In genomic region chr4:112516401-112517066, GRCh38 we compare ENCODE assay signal across 1 cellular context.
TF ChIP-seq lines count a peak whose summit lies in the region.

No MANE protein-coding gene starts in this region.

TF ChIP-seq in GM12878, 131 proteins besides CTCF, POLR2A, EP300 and RAD21 (continued from another document and continues in another):
- no peak for TF ChIP-seq NR2C2 (IDR thresholded peaks at IDR 0.05; ENCODE audit: borderline replicate concordance, control insufficient read depth, insufficient read length, low read depth)
- no peak for TF ChIP-seq POU2F2 (IDR thresholded peaks at IDR 0.05; ENCODE audit: borderline replicate concordance, low read depth, low read length)
- no peak for TF ChIP-seq RB1 (IDR thresholded peaks at IDR 0.05; ENCODE audit: borderline replicate concordance)
- TF ChIP-seq PKNOX1 (IDR thresholded peaks at IDR 0.05): no peak
- TF ChIP-seq LARP7 (IDR thresholded peaks at IDR 0.05): peak; percentile 72
- no peak for TF ChIP-seq ZBTB11 (CRISPR knock-in tag; IDR thresholded peaks at IDR 0.05)
- TF ChIP-seq ZNF592 (IDR thresholded peaks at IDR 0.05): no peak
- TF ChIP-seq ESRRA (IDR thresholded peaks at IDR 0.05; ENCODE audit: low read length): no peak
- TF ChIP-seq HDAC2 (IDR thresholded peaks at IDR 0.05): no peak
- TF ChIP-seq POLR2AphosphoS2 (IDR thresholded peaks at IDR 0.05; ENCODE audit: low read depth, low read length): no peak
- no peak for TF ChIP-seq SUZ12 (IDR thresholded peaks at IDR 0.05; ENCODE audit: unreplicated experiment)
- TF ChIP-seq ZNF384 (IDR thresholded peaks at IDR 0.05; ENCODE audit: borderline replicate concordance, low read depth, low read length): no peak
- TF ChIP-seq, protein P1, sequence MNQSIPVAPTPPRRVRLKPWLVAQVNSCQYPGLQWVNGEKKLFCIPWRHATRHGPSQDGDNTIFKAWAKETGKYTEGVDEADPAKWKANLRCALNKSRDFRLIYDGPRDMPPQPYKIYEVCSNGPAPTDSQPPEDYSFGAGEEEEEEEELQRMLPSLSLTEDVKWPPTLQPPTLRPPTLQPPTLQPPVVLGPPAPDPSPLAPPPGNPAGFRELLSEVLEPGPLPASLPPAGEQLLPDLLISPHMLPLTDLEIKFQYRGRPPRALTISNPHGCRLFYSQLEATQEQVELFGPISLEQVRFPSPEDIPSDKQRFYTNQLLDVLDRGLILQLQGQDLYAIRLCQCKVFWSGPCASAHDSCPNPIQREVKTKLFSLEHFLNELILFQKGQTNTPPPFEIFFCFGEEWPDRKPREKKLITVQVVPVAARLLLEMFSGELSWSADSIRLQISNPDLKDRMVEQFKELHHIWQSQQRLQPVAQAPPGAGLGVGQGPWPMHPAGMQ (IDR thresholded peaks at IDR 0.05; ENCODE audit: borderline replicate concordance): no peak
- TF ChIP-seq NFYA (IDR thresholded peaks at IDR 0.05; ENCODE audit: borderline replicate concordance, low read depth, low read length): no peak
- TF ChIP-seq KLF5 (IDR thresholded peaks at IDR 0.05; ENCODE audit: partially characterized antibody): peak; percentile 37
- TF ChIP-seq MEF2A (IDR thresholded peaks at IDR 0.05; ENCODE audit: insufficient read depth, low read depth, low read length): no peak
- TF ChIP-seq MEF2B (IDR thresholded peaks at IDR 0.05; ENCODE audit: partially characterized antibody, poor library complexity, severe bottlenecking): no peak
- TF ChIP-seq PAX5 (IDR thresholded peaks at IDR 0.05; ENCODE audit: borderline replicate concordance, low read depth, low read length): no peak
- TF ChIP-seq BMI1 (IDR thresholded peaks at IDR 0.05; ENCODE audit: borderline replicate concordance): no peak
- no peak for TF ChIP-seq SMARCA5 (IDR thresholded peaks at IDR 0.05)
- no peak for TF ChIP-seq STAT1 (conservative IDR thresholded peaks at IDR 0.05)
- TF ChIP-seq CHD4 (IDR thresholded peaks at IDR 0.05): no peak
- TF ChIP-seq MTA2 (IDR thresholded peaks at IDR 0.05; ENCODE audit: low read depth): no peak
- TF ChIP-seq NFIC (IDR thresholded peaks at IDR 0.05; ENCODE audit: low read depth, low read length): no peak
- no peak for TF ChIP-seq ASH2L (IDR thresholded peaks at IDR 0.05; ENCODE audit: borderline replicate concordance, low read depth)
- TF ChIP-seq, protein P2, sequence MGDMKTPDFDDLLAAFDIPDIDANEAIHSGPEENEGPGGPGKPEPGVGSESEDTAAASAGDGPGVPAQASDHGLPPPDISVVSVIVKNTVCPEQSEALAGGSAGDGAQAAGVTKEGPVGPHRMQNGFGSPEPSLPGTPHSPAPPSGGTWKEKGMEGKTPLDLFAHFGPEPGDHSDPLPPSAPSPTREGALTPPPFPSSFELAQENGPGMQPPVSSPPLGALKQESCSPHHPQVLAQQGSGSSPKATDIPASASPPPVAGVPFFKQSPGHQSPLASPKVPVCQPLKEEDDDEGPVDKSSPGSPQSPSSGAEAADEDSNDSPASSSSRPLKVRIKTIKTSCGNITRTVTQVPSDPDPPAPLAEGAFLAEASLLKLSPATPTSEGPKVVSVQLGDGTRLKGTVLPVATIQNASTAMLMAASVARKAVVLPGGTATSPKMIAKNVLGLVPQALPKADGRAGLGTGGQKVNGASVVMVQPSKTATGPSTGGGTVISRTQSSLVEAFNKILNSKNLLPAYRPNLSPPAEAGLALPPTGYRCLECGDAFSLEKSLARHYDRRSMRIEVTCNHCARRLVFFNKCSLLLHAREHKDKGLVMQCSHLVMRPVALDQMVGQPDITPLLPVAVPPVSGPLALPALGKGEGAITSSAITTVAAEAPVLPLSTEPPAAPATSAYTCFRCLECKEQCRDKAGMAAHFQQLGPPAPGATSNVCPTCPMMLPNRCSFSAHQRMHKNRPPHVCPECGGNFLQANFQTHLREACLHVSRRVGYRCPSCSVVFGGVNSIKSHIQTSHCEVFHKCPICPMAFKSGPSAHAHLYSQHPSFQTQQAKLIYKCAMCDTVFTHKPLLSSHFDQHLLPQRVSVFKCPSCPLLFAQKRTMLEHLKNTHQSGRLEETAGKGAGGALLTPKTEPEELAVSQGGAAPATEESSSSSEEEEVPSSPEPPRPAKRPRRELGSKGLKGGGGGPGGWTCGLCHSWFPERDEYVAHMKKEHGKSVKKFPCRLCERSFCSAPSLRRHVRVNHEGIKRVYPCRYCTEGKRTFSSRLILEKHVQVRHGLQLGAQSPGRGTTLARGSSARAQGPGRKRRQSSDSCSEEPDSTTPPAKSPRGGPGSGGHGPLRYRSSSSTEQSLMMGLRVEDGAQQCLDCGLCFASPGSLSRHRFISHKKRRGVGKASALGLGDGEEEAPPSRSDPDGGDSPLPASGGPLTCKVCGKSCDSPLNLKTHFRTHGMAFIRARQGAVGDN (IDR thresholded peaks at IDR 0.05): 0 out of 2 replicates have a peak, but pooled peaks have one; percentile 56
- TF ChIP-seq, protein P3, sequence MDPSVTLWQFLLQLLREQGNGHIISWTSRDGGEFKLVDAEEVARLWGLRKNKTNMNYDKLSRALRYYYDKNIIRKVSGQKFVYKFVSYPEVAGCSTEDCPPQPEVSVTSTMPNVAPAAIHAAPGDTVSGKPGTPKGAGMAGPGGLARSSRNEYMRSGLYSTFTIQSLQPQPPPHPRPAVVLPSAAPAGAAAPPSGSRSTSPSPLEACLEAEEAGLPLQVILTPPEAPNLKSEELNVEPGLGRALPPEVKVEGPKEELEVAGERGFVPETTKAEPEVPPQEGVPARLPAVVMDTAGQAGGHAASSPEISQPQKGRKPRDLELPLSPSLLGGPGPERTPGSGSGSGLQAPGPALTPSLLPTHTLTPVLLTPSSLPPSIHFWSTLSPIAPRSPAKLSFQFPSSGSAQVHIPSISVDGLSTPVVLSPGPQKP (IDR thresholded peaks at IDR 0.05; ENCODE audit: low read depth, low read length): no peak
- TF ChIP-seq RBBP5 (conservative IDR thresholded peaks at IDR 0.05): no peak
- no peak for TF ChIP-seq RCOR1 (conservative IDR thresholded peaks at IDR 0.05; ENCODE audit: low read depth, low read length)
- TF ChIP-seq EED (IDR thresholded peaks at IDR 0.05; ENCODE audit: low read depth): peak; percentile 4; the same call in 1 of the 2 replicates
- no peak for TF ChIP-seq RELA (IDR thresholded peaks at IDR 0.05; ENCODE audit: borderline replicate concordance, partially characterized antibody)
- TF ChIP-seq GABPA (IDR thresholded peaks at IDR 0.05; ENCODE audit: low read depth): no peak
- TF ChIP-seq CREM (IDR thresholded peaks at IDR 0.05; ENCODE audit: low read depth): no peak
- TF ChIP-seq MAX (IDR thresholded peaks at IDR 0.05; ENCODE audit: low read depth, low read length): peak; percentile 24; the same call in 1 of the 2 replicates
- no peak for TF ChIP-seq MXI1 (IDR thresholded peaks at IDR 0.05; ENCODE audit: low read depth, low read length)
- no peak for TF ChIP-seq TBL1XR1 (IDR thresholded peaks at IDR 0.05; ENCODE audit: low read depth, low read length)
- no peak for TF ChIP-seq KDM1A (IDR thresholded peaks at IDR 0.05; ENCODE audit: borderline replicate concordance)
- no peak for TF ChIP-seq STAT3 (IDR thresholded peaks at IDR 0.05; ENCODE audit: low read depth, low read length)
- TF ChIP-seq, protein P4, sequence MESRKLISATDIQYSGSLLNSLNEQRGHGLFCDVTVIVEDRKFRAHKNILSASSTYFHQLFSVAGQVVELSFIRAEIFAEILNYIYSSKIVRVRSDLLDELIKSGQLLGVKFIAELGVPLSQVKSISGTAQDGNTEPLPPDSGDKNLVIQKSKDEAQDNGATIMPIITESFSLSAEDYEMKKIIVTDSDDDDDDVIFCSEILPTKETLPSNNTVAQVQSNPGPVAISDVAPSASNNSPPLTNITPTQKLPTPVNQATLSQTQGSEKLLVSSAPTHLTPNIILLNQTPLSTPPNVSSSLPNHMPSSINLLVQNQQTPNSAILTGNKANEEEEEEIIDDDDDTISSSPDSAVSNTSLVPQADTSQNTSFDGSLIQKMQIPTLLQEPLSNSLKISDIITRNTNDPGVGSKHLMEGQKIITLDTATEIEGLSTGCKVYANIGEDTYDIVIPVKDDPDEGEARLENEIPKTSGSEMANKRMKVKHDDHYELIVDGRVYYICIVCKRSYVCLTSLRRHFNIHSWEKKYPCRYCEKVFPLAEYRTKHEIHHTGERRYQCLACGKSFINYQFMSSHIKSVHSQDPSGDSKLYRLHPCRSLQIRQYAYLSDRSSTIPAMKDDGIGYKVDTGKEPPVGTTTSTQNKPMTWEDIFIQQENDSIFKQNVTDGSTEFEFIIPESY (IDR thresholded peaks at IDR 0.05): no peak
- 0 out of 2 replicates have a peak, but pooled peaks have one; percentile 36 for TF ChIP-seq BACH1 (IDR thresholded peaks at IDR 0.05; ENCODE audit: borderline replicate concordance)
- no peak for TF ChIP-seq SKIL (IDR thresholded peaks at IDR 0.05; ENCODE audit: low read depth, poor library complexity, severe bottlenecking)
- no peak for TF ChIP-seq SUPT20H (IDR thresholded peaks at IDR 0.05; ENCODE audit: borderline replicate concordance, control insufficient read depth, low read depth, low read length)
- TF ChIP-seq IRF4 (IDR thresholded peaks at IDR 0.05; ENCODE audit: low read depth, low read length): no peak
